Comparison of ENCODE assay signal across 9 cellular contexts in genomic region chr15:78073026-78073425, GRCh38. TPM values are rescaled to one million over a fixed set of nuclear protein-coding genes. Genes with fewer than 3 reads are reported as not detected.
A peak's percentile ranks its signal among the peaks of the same experiment; 100 is the strongest.
DNase-seq lines count a peak whose midpoint lies in the region; ATAC-seq and TF ChIP-seq lines count a peak whose summit lies in the region.
"Had no signal": no experiment of that assay in that cellular context is flagged by ENCODE, and none has a peak within 500 bp of the region (broad histone marks: within the 10 kb centered on the region; RNA-seq: fewer than 3 reads in every experiment).

No MANE protein-coding gene starts in this region.

- intact Hi-C loops in left lung (cut with DNase I) = no loop called here
- intact Hi-C loops in stomach (cut with DNase I; ENCODE audit: low total_unique reads) = no loop called here
- intact Hi-C loops in aorta (cut with DNase I) = no loop called here

- H3K27me3 ChIP-seq in left lung = no peaks in the 10 kb centered on the region
- no peaks in the 10 kb centered on the region for H3K27me3 ChIP-seq in stomach
- no peaks in the 10 kb centered on the region for H3K27me3 ChIP-seq in aorta (ENCODE audit: control insufficient read depth in 1 of 2, insufficient read depth in 2 of 2, low read length in 1 of 2)

- H3K9me3 ChIP-seq in left lung (no peaks in the 10 kb centered on the region), stomach (no peaks in the 10 kb centered on the region), aorta (ENCODE audit: control insufficient read depth, low read length) (no peaks in the 10 kb centered on the region)

- H3K27me3 Mint-ChIP-seq in T-helper 2 cell treated with Interferon-gamma antibody and Interleukin-4, amounts not matched to agents 5 μg/mL and 100 μg/mL, for 36 hours (ENCODE audit: low read depth) = no peaks in the 10 kb centered on the region
- no peaks in the 10 kb centered on the region for H3K27me3 Mint-ChIP-seq in activated naive CD8-positive, alpha-beta T cell

- H3K9me3 Mint-ChIP-seq in T-helper 2 cell treated with Interferon-gamma antibody and Interleukin-4, amounts not matched to agents 5 μg/mL and 100 μg/mL, for 36 hours = no peaks in the 10 kb centered on the region
- H3K9me3 Mint-ChIP-seq in activated naive CD8-positive, alpha-beta T cell (ENCODE audit: low read depth) = no peaks in the 10 kb centered on the region

- DNase-seq in T-helper 2 cell treated with Interferon-gamma antibody and Interleukin-4, amounts not matched to agents 5 μg/mL and 100 μg/mL, for 36 hours (ENCODE audit: low spot score) = no peak
- DNase-seq in T-helper 2 cell (no peak), left lung (no peak), stomach (no peak), CD1c-positive myeloid dendritic cell (ENCODE audit: extremely low spot score) (no peak), SIG-M5 (lab: John Stamatoyannopoulos, UW) (no peak), aorta (no peak)
- DNase-seq: NCI-H69 had no signal

- H3K27ac Mint-ChIP-seq in T-helper 2 cell treated with Interferon-gamma antibody and Interleukin-4, amounts not matched to agents 5 μg/mL and 100 μg/mL, for 36 hours = peak overlapping the region; percentile 21
- H3K27ac Mint-ChIP-seq in activated naive CD8-positive, alpha-beta T cell = peak overlapping the region; percentile 94

- H3K36me3 Mint-ChIP-seq in T-helper 2 cell treated with Interferon-gamma antibody and Interleukin-4, amounts not matched to agents 5 μg/mL and 100 μg/mL, for 36 hours (ENCODE audit: low read depth) = peaks cover 37% of the 10 kb centered on the region
- H3K36me3 Mint-ChIP-seq in activated naive CD8-positive, alpha-beta T cell = peaks cover 6% of the 10 kb centered on the region

- peaks cover 43% of the 10 kb centered on the region for H3K4me1 Mint-ChIP-seq in T-helper 2 cell treated with Interferon-gamma antibody and Interleukin-4, amounts not matched to agents 5 μg/mL and 100 μg/mL, for 36 hours (ENCODE audit: low read depth)
- H3K4me1 Mint-ChIP-seq in activated naive CD8-positive, alpha-beta T cell (ENCODE audit: low read depth) = peaks cover 51% of the 10 kb centered on the region

- H3K4me1 ChIP-seq in left lung (peaks cover 44 to 90% of the 10 kb centered on the region in 2 donors), stomach (peaks cover 62 to 96% (median 81%) of the 10 kb centered on the region in 4 donors), aorta (ENCODE audit: control insufficient read depth in 1 of 2, insufficient read depth in 2 of 2, low read length in 2 of 2) (no peaks in the 10 kb centered on the region)

- TF ChIP-seq EP300 in stomach (IDR thresholded peaks at IDR 0.05) = no peak

- 56 to 81% (median 65%) methylated on average over 1 of the region's 1 CpG for WGBS in stomach, 5 donors
- 69 to 70% methylated on average over 1 of the region's 1 CpG for WGBS in aorta, 2 donors

- TF ChIP-seq CTCF in left lung (IDR thresholded peaks at IDR 0.05) (no peak), stomach (IDR thresholded peaks at IDR 0.05) (no peak)

- H3K4me3 ChIP-seq in left lung (no peak overlapping the region), stomach (no peak overlapping the region), aorta (ENCODE audit: low read length in 2 of 2) (no peak overlapping the region)

- no peak for TF ChIP-seq POLR2A in stomach (IDR thresholded peaks at IDR 0.05)

- ATAC-seq in left lung (no peak), aorta (ENCODE audit: low FRiP score) (no peak)

- peak overlapping the region; percentile 73 to 76 for H3K27ac ChIP-seq in left lung
- H3K27ac ChIP-seq in stomach = peak overlapping the region in 4 of 5 donors; percentile 53 to 99 (median 95)
- no peak overlapping the region for H3K27ac ChIP-seq in aorta (ENCODE audit: low read depth in 1 of 2, low read length in 2 of 2)

- H3K4me3 Mint-ChIP-seq in T-helper 2 cell treated with Interferon-gamma antibody and Interleukin-4, amounts not matched to agents 5 μg/mL and 100 μg/mL, for 36 hours = peak overlapping the region; percentile 77
- H3K4me3 Mint-ChIP-seq in activated naive CD8-positive, alpha-beta T cell = peak overlapping the region; percentile 59

- H3K36me3 ChIP-seq in left lung (no peaks in the 10 kb centered on the region), stomach (no peaks in the 10 kb centered on the region), aorta (ENCODE audit: control insufficient read depth in 1 of 2, insufficient read depth in 2 of 2, low read length in 1 of 2) (no peaks in the 10 kb centered on the region)

RNA-seq across cellular contexts. Expression of gene TBC1D2B, which starts 4.5 kb away (rescaled TPM):
- 10 to 100 TPM; 56.2 to 64.9 TPM for total RNA-seq in left lung
- total RNA-seq in stomach = 10 to 100 TPM; 38.2 to 61.7 (median 58.3) TPM
- polyA plus RNA-seq in stomach = 10 to 100 TPM in 2 of 3 donors, 1 to 10 TPM in 1; 9.3 to 12.4 (median 11.7) TPM
- total RNA-seq in aorta = 100 to 1,000 TPM in 1 of 2 donors, 10 to 100 TPM in 1; 49.0 to 109 TPM
- polyA plus RNA-seq in aorta = 10 to 100 TPM in 1 of 2 donors, 1 to 10 TPM in 1; 9.8 to 57.5 TPM

RNA-seq across cellular contexts. Expression of gene SH2D7, which starts 19.3 kb away (rescaled TPM):
- total RNA-seq in left lung = not detected
- under 1 TPM in 2 of 5 donors, not detected in 3; 0.29 to 0.45 TPM for total RNA-seq in stomach
- polyA plus RNA-seq in stomach = not detected
- total RNA-seq in aorta = not detected
- 1 to 10 TPM in 1 of 2 donors, not detected in 1; 1.0 TPM for polyA plus RNA-seq in aorta

RNA-seq across cellular contexts. Expression of gene CIB2, which starts 58.2 kb away (rescaled TPM):
- total RNA-seq in left lung (1 to 10 TPM; 1.3 to 3.5 TPM), stomach (10 to 100 TPM in 1 of 5 donors, 1 to 10 TPM in 2, under 1 TPM in 1, not detected in 1; 0.87 to 20.4 (median 3.4) TPM), aorta (1 to 10 TPM; 6.3 to 6.9 TPM)
- polyA plus RNA-seq in stomach (10 to 100 TPM in 1 of 3 donors, 1 to 10 TPM in 1, under 1 TPM in 1; 0.80 to 13.1 (median 5.2) TPM), aorta (1 to 10 TPM; 8.4 to 9.1 TPM)

Comparison
In these comparisons a context has a peak if more than half of its experiments do, and no peak if none do; other contexts are left out.
1. H3K27ac ChIP-seq: peak in left lung (2 of 2) and stomach (4 of 5); none in aorta (0 of 2).